Comparison of ENCODE assay signal across 15 cellular contexts in genomic region chr1:173269490-173270230, GRCh38.
A peak's percentile ranks its signal among the peaks of the same experiment; 100 is the strongest.
DNase-seq lines count a peak whose midpoint lies in the region; ATAC-seq, FAIRE-seq and TF ChIP-seq lines count a peak whose summit lies in the region.
"Had no signal": no experiment of that assay in that cellular context is flagged by ENCODE, and none has a peak within 500 bp of the region (broad histone marks: within the 10 kb centered on the region; RNA-seq: fewer than 3 reads in every experiment).

No MANE protein-coding gene starts in this region.

- H3K4me3 ChIP-seq in Caco-2 (ENCODE audit: low read depth, low read length) (no peak overlapping the region), bronchial epithelial cell (ENCODE audit: low read depth, low read length) (no peak overlapping the region), mesenchymal stem cell (ENCODE audit: insufficient read depth in 1 of 2, low read depth in 1 of 2, low read length in 2 of 2) (no peak overlapping the region)

- no peak overlapping the region for H2BK15ac ChIP-seq in mesenchymal stem cell (ENCODE audit: low read depth, poor library complexity, severe bottlenecking)

- no peak for FAIRE-seq in bronchial epithelial cell (lab: Jason Lieb, UNC)

- H3K23ac ChIP-seq in mesenchymal stem cell (ENCODE audit: low read length in 2 of 2) = no peak overlapping the region

- no peak overlapping the region for H3K14ac ChIP-seq in mesenchymal stem cell (ENCODE audit: low read length in 2 of 2)

- no peak overlapping the region for H2BK12ac ChIP-seq in mesenchymal stem cell (ENCODE audit: low read length in 2 of 2)

- H4K8ac ChIP-seq in mesenchymal stem cell (ENCODE audit: low read length) = no peak overlapping the region

- no peak overlapping the region for H2BK5ac ChIP-seq in mesenchymal stem cell (ENCODE audit: low read depth, low read length, poor library complexity, severe bottlenecking)

- H4K91ac ChIP-seq in mesenchymal stem cell (ENCODE audit: low read length) = no peak overlapping the region

- peaks cover 9% of the 10 kb centered on the region for H3K4me1 Mint-ChIP-seq in Caco-2 (ENCODE audit: low read depth, unreplicated experiment)
- H3K4me1 Mint-ChIP-seq: activated naive CD4-positive, alpha-beta T cell treated with anti-CD3 and anti-CD28 coated beads, Interleukin-2, amount 10 ng/mL, durations not matched to agents 7 days and 5 days had no signal

- peaks cover 15% of the 10 kb centered on the region for H3K9me3 Mint-ChIP-seq in Caco-2 (ENCODE audit: unreplicated experiment)
- H3K9me3 Mint-ChIP-seq: activated CD4-positive, alpha-beta memory T cell treated with anti-CD3 and anti-CD28 coated beads for 36 hours; activated naive CD4-positive, alpha-beta T cell treated with anti-CD3 and anti-CD28 coated beads, Interleukin-2, amount 10 ng/mL, durations not matched to agents 7 days and 5 days had no signal

- peak in 1 of 2 experiments; percentile 12 for DNase-seq in Caco-2
- DNase-seq in M059J (ENCODE audit: low read depth) = peak; percentile 96
- peak; percentile 86 for DNase-seq in bronchial epithelial cell (ENCODE audit: low read depth)
- DNase-seq in mesenchymal stem cell = peak; percentile 89
- DNase-seq in stimulated activated CD4-positive, alpha-beta T cell treated with anti-CD3 and anti-CD28 coated beads, Interleukin-1b, Interleukin-23, amount 100 ng/mL, for 48 hours = no peak
- no peak for DNase-seq in NCI-H1092 (lab: John Stamatoyannopoulos, UW)
- DNase-seq: activated CD4-positive, alpha-beta memory T cell treated with anti-CD3 and anti-CD28 coated beads for 36 hours; activated naive CD4-positive, alpha-beta T cell treated with anti-CD3 and anti-CD28 coated beads, Interleukin-2, amount 10 ng/mL, durations not matched to agents 7 days and 5 days; effector CD8-positive, alpha-beta T cell; KG1; NCI-H345; stimulated activated CD4-positive, alpha-beta T cell treated with anti-CD3 and anti-CD28 coated beads, Interleukin-2, amount 100 ng/mL, for 48 hours; stimulated activated naive CD8-positive, alpha-beta T cell treated with anti-CD3 and anti-CD28 coated beads, Interleukin-15, amount 100 ng/mL, for 72 hours had no signal

- CTCF ChIA-PET in Caco-2 (lab: Charles Lee) = no interaction called here

- H3K4ac ChIP-seq in mesenchymal stem cell (ENCODE audit: low read depth in 1 of 2, low read length in 2 of 2) = no peak overlapping the region

- H3K36me3 Mint-ChIP-seq in Caco-2 (ENCODE audit: insufficient read depth, unreplicated experiment) = no peaks in the 10 kb centered on the region
- H3K36me3 Mint-ChIP-seq: activated CD4-positive, alpha-beta memory T cell treated with anti-CD3 and anti-CD28 coated beads for 36 hours; activated naive CD4-positive, alpha-beta T cell treated with anti-CD3 and anti-CD28 coated beads, Interleukin-2, amount 10 ng/mL, durations not matched to agents 7 days and 5 days had no signal

- POLR2A ChIA-PET in Caco-2 (lab: Charles Lee) = no interaction called here

- H3K79me1 ChIP-seq in mesenchymal stem cell (replicated peaks; ENCODE audit: low read length, poor library complexity, severe bottlenecking) = no peaks in the 10 kb centered on the region

- intact Hi-C loops in Caco-2 (cut with micrococcal nuclease; ENCODE audit: unreplicated experiment) = no loop called here

- peak overlapping the region; percentile 48 for H3K27ac Mint-ChIP-seq in Caco-2 (ENCODE audit: unreplicated experiment)
- H3K27ac Mint-ChIP-seq: activated CD4-positive, alpha-beta memory T cell treated with anti-CD3 and anti-CD28 coated beads for 36 hours; activated naive CD4-positive, alpha-beta T cell treated with anti-CD3 and anti-CD28 coated beads, Interleukin-2, amount 10 ng/mL, durations not matched to agents 7 days and 5 days; stimulated activated naive CD8-positive, alpha-beta T cell treated with anti-CD3 and anti-CD28 coated beads, Interleukin-15, amount 100 ng/mL, for 72 hours had no signal

- H3K36me3 ChIP-seq in Caco-2 (ENCODE audit: control insufficient read depth, insufficient read depth, low read length) (no peaks in the 10 kb centered on the region), bronchial epithelial cell (ENCODE audit: control insufficient read depth, insufficient read depth, low read length) (no peaks in the 10 kb centered on the region), mesenchymal stem cell (ENCODE audit: control insufficient read depth in 1 of 2, insufficient read depth in 2 of 2, low read depth in 1 of 2, low read length in 2 of 2) (no peaks in the 10 kb centered on the region)

- BruUV-seq in Caco-2 (replicated peaks; lab: Mats Ljungman, UMichigan) = no TSS peak

- H3K4me1 ChIP-seq in Caco-2 (peaks cover 9% of the 10 kb centered on the region; the same call in 1 of the 2 replicates), mesenchymal stem cell (ENCODE audit: control insufficient read depth, insufficient read depth, low read depth, low read length) (no peaks in the 10 kb centered on the region)

- no peak overlapping the region for H3K9ac ChIP-seq in mesenchymal stem cell (ENCODE audit: low read length)

- no peak overlapping the region for H2AK5ac ChIP-seq in mesenchymal stem cell (ENCODE audit: low read length, severe bottlenecking)

- H3K27me3 ChIP-seq in Caco-2 (replicated peaks; ENCODE audit: control insufficient read depth, insufficient read depth, low read length) (no peaks in the 10 kb centered on the region), bronchial epithelial cell (ENCODE audit: control insufficient read depth, insufficient read depth, low read length) (no peaks in the 10 kb centered on the region), mesenchymal stem cell (ENCODE audit: control insufficient read depth in 1 of 2, insufficient read depth in 1 of 2, low read length in 2 of 2) (peaks cover 0 to 22% of the 10 kb centered on the region in 2 experiments)

- H3K9me3 ChIP-seq in Caco-2 (no peaks in the 10 kb centered on the region), mesenchymal stem cell (ENCODE audit: control insufficient read depth, low read length) (no peaks in the 10 kb centered on the region)

- H3K27ac ChIP-seq in mesenchymal stem cell (ENCODE audit: low read length, poor library complexity, severe bottlenecking) = no peak overlapping the region

- H3K27me3 Mint-ChIP-seq in Caco-2 (ENCODE audit: insufficient read depth, unreplicated experiment) = no peaks in the 10 kb centered on the region
- H3K27me3 Mint-ChIP-seq: activated CD4-positive, alpha-beta memory T cell treated with anti-CD3 and anti-CD28 coated beads for 36 hours; activated naive CD4-positive, alpha-beta T cell treated with anti-CD3 and anti-CD28 coated beads, Interleukin-2, amount 10 ng/mL, durations not matched to agents 7 days and 5 days; stimulated activated naive CD8-positive, alpha-beta T cell treated with anti-CD3 and anti-CD28 coated beads, Interleukin-15, amount 100 ng/mL, for 72 hours had no signal

- ATAC-seq in GM21390 (IDR thresholded peaks at IDR 0.05; ENCODE audit: unreplicated experiment) (no peak), HG02678 (IDR thresholded peaks at IDR 0.05; ENCODE audit: unreplicated experiment) (no peak)
- ATAC-seq: stimulated activated naive CD8-positive, alpha-beta T cell treated with anti-CD3 and anti-CD28 coated beads, Interleukin-15, amount 100 ng/mL, for 72 hours had no signal

- no peak overlapping the region for H2BK120ac ChIP-seq in mesenchymal stem cell (ENCODE audit: low read depth, low read length)

- WGBS in mesenchymal stem cell = 16% methylated on average over 2 of the region's 2 CpGs

- no peak overlapping the region for H3K4me2 ChIP-seq in mesenchymal stem cell (ENCODE audit: low read length, poor library complexity, severe bottlenecking)

- no peak overlapping the region for H2AFZ ChIP-seq in mesenchymal stem cell (ENCODE audit: low read depth, low read length)

- no peak overlapping the region for H3K4me3 Mint-ChIP-seq in Caco-2 (ENCODE audit: unreplicated experiment)
- H3K4me3 Mint-ChIP-seq: activated CD4-positive, alpha-beta memory T cell treated with anti-CD3 and anti-CD28 coated beads for 36 hours; activated naive CD4-positive, alpha-beta T cell treated with anti-CD3 and anti-CD28 coated beads, Interleukin-2, amount 10 ng/mL, durations not matched to agents 7 days and 5 days; stimulated activated naive CD8-positive, alpha-beta T cell treated with anti-CD3 and anti-CD28 coated beads, Interleukin-15, amount 100 ng/mL, for 72 hours had no signal

- no peak for TF ChIP-seq CTCF in Caco-2 (IDR thresholded peaks at IDR 0.05; ENCODE audit: insufficient read depth in 1 of 2, low read depth in 1 of 2, low read length in 1 of 2, severe bottlenecking in 1 of 2, unreplicated experiment in 1 of 2)
- no peak for TF ChIP-seq CTCF in bronchial epithelial cell (IDR thresholded peaks at IDR 0.05; ENCODE audit: insufficient read depth, low read length, severe bottlenecking)

- H3K18ac ChIP-seq in mesenchymal stem cell (ENCODE audit: low read depth in 1 of 2, low read length in 2 of 2) = no peak overlapping the region

Comparison
In these comparisons a context has a peak if more than half of its experiments do, and no peak if none do; other contexts are left out.
1. DNase-seq: peak in M059J (single experiment), bronchial epithelial cell (single experiment) and mesenchymal stem cell (single experiment); none in stimulated activated CD4-positive, alpha-beta T cell treated with anti-CD3 and anti-CD28 coated beads, Interleukin-1b, Interleukin-23, amount 100 ng/mL, for 48 hours (single experiment) and NCI-H1092 (single experiment).